15 cellular contexts compared by ENCODE assay signal in the genomic region with DNA sequence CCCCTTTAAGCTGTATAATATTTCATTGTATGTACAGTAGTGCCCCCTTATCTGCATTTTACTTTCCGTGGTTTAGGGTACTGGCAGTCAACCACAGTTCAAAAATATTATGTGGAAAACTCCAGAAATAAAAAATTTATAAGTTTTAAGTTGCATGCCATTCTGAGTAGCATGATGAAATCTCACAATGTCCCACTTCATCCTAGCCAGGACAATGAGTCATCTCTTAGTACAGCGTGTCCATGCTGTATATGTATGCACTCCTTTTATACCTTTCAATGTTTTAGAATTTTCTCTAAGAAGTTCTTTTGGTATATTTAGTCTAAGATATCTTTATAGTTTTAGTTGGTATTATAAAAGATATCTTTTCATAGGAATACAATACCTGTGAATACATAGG.
DNase-seq lines count a peak whose midpoint lies in the region; ATAC-seq and TF ChIP-seq lines count a peak whose summit lies in the region.
"Had no signal": no experiment of that assay in that cellular context is flagged by ENCODE, and none has a peak within 500 bp of the region (broad histone marks: within the 10 kb centered on the region; RNA-seq: fewer than 3 reads in every experiment).

No MANE protein-coding gene starts in this region.

- H3K27me3 ChIP-seq in SK-N-SH (ENCODE audit: insufficient read depth), result no peaks in the 10 kb centered on the region
- no peaks in the 10 kb centered on the region for H3K27me3 ChIP-seq in thyroid gland
- no peaks in the 10 kb centered on the region for H3K27me3 ChIP-seq in colonic mucosa

- TF ChIP-seq EP300 in SK-N-SH (IDR thresholded peaks at IDR 0.05; ENCODE audit: borderline replicate concordance in 1 of 2, low read depth in 1 of 2, low read length in 1 of 2), result no peak

- intact Hi-C loops in thyroid gland (cut with DNase I) (no loop called here), colonic mucosa (cut with DNase I) (no loop called here)

- DNase-seq in SK-N-SH, result no peak
- DNase-seq in amniotic epithelial cell (ENCODE audit: low read depth), result peak; percentile 79
- peak; percentile 76 for DNase-seq in fibroblast of mammary gland (ENCODE audit: low read depth)
- no peak for DNase-seq in thyroid gland
- no peak for DNase-seq in OCI-M1 (lab: John Stamatoyannopoulos, UW)
- DNase-seq in colonic mucosa, result no peak
- DNase-seq: GDM1; NCI-H1436 treated with DMSO at 0.1 percent for 48 hours; NCI-H345; stimulated activated CD4-positive, alpha-beta T cell treated with anti-CD3 and anti-CD28 coated beads, Interleukin-4, amount 100 ng/mL, for 4 hours; T-helper 9 cell had no signal

- H3K9me3 ChIP-seq in SK-N-SH (no peaks in the 10 kb centered on the region), thyroid gland (no peaks in the 10 kb centered on the region), colonic mucosa (no peaks in the 10 kb centered on the region)

- H3K4me2 ChIP-seq in SK-N-SH, result no peak overlapping the region

- H3K9ac ChIP-seq in SK-N-SH (no peak overlapping the region), colonic mucosa (ENCODE audit: low read depth in 2 of 2, low read length in 2 of 2) (no peak overlapping the region)

- H3K36me3 ChIP-seq in SK-N-SH (replicated peaks in 1 of 2; ENCODE audit: control insufficient read depth in 1 of 2, insufficient read depth in 2 of 2, low read length in 1 of 2), result no peaks in the 10 kb centered on the region
- H3K36me3 ChIP-seq in thyroid gland, result no peaks in the 10 kb centered on the region
- H3K36me3 ChIP-seq in colonic mucosa, result no peaks in the 10 kb centered on the region
- H3K36me3 ChIP-seq: tibial nerve had no signal

- no peak overlapping the region for H2AFZ ChIP-seq in SK-N-SH (ENCODE audit: low read depth)

- WGBS in SK-N-SH (ENCODE audit: low lambda C conversion rate), result 36% methylated on average over 2 of the region's 2 CpGs
- WGBS in thyroid gland, 2 donors, result 75 to 77% methylated on average over 2 of the region's 2 CpGs

- POLR2A ChIA-PET in SK-N-SH (lab: Yijun Ruan, JAX), result no interaction called here

- H3K27ac ChIP-seq in SK-N-SH (ENCODE audit: low read depth in 2 of 2, low read length in 1 of 2) (no peak overlapping the region), temporal lobe (ENCODE audit: low read depth, low read length) (peak overlapping the region; percentile 72), thyroid gland (no peak overlapping the region), colonic mucosa (no peak overlapping the region)
- H3K27ac ChIP-seq: epithelial cell of prostate, tibial nerve had no signal

- no peaks in the 10 kb centered on the region for H3K9me2 ChIP-seq in SK-N-SH

- H3K4me3 ChIP-seq in SK-N-SH (ENCODE audit: low read depth in 2 of 2, low read length in 1 of 2) (no peak overlapping the region), fibroblast of mammary gland (ENCODE audit: control insufficient read depth, low read depth, low read length) (no peak overlapping the region), thyroid gland (replicated peaks in 1 of 3) (no peak overlapping the region), colonic mucosa (no peak overlapping the region)
- H3K4me3 ChIP-seq: tibial nerve had no signal

- no peak for TF ChIP-seq CTCF in SK-N-SH (IDR thresholded peaks at IDR 0.05)
- no peak for TF ChIP-seq CTCF in fibroblast of mammary gland (conservative IDR thresholded peaks at IDR 0.05; ENCODE audit: control insufficient read depth, insufficient read depth, low read depth, low read length)
- no peak for TF ChIP-seq CTCF in thyroid gland (IDR thresholded peaks at IDR 0.05)
- TF ChIP-seq CTCF in colonic mucosa (IDR thresholded peaks at IDR 0.05), result no peak

- no peak for TF ChIP-seq RAD21 in SK-N-SH (IDR thresholded peaks at IDR 0.05; ENCODE audit: low read length)

- no peaks in the 10 kb centered on the region; a peak in 1 of 4 replicates for H3K4me1 ChIP-seq in SK-N-SH (ENCODE audit: control insufficient read depth in 1 of 2, insufficient read depth in 2 of 2, low read depth in 1 of 2, low read length in 1 of 2)
- no peaks in the 10 kb centered on the region for H3K4me1 ChIP-seq in thyroid gland
- H3K4me1 ChIP-seq in colonic mucosa, result no peaks in the 10 kb centered on the region
- H3K4me1 ChIP-seq: tibial nerve had no signal

- CTCF ChIA-PET in SK-N-SH (lab: Yijun Ruan, JAX), result no interaction called here

- no peak for TF ChIP-seq POLR2A in thyroid gland (IDR thresholded peaks at IDR 0.05)

- peak; percentile 51; the same call in 1 of the 3 replicates for ATAC-seq in SK-N-SH treated with all-trans-retinoic acid at 6 μM for 48 hours

- H4K20me1 ChIP-seq in SK-N-SH (ENCODE audit: insufficient read depth), result no peaks in the 10 kb centered on the region

- peaks cover 4% of the 10 kb centered on the region for H3F3A ChIP-seq in SK-N-SH (replicated peaks; ENCODE audit: insufficient read depth)

- no peaks in the 10 kb centered on the region for H3K79me2 ChIP-seq in SK-N-SH (ENCODE audit: insufficient read depth)

TF ChIP-seq in SK-N-SH treated with all-trans-retinoic acid at 6 μM for 48 hours, 23 proteins besides CTCF, POLR2A, EP300 and RAD21:
- no peak for TF ChIP-seq GLIS3 (CRISPR knock-in tag; IDR thresholded peaks at IDR 0.05)
- no peak for TF ChIP-seq ZNF8 (CRISPR knock-in tag; IDR thresholded peaks at IDR 0.05)
- no peak for TF ChIP-seq ZC3H10 (CRISPR knock-in tag; IDR thresholded peaks at IDR 0.05)
- TF ChIP-seq BACH2 (CRISPR knock-in tag; IDR thresholded peaks at IDR 0.05; ENCODE audit: borderline replicate concordance), result no peak
- TF ChIP-seq ZFP30 (CRISPR knock-in tag; IDR thresholded peaks at IDR 0.05), result no peak
- no peak for TF ChIP-seq POU6F1 (CRISPR knock-in tag; IDR thresholded peaks at IDR 0.05; ENCODE audit: borderline replicate concordance, low read depth)
TF ChIP-seq in SK-N-SH treated with all-trans-retinoic acid at 6 μM for 48 hours: peak in this region for 0.

TF ChIP-seq in SK-N-SH, 30 proteins besides CTCF, POLR2A, EP300 and RAD21:
- TF ChIP-seq, protein P1, sequence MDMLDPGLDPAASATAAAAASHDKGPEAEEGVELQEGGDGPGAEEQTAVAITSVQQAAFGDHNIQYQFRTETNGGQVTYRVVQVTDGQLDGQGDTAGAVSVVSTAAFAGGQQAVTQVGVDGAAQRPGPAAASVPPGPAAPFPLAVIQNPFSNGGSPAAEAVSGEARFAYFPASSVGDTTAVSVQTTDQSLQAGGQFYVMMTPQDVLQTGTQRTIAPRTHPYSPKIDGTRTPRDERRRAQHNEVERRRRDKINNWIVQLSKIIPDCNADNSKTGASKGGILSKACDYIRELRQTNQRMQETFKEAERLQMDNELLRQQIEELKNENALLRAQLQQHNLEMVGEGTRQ (IDR thresholded peaks at IDR 0.05; ENCODE audit: borderline replicate concordance, low read depth, low read length), result no peak
- TF ChIP-seq MXI1 (IDR thresholded peaks at IDR 0.05; ENCODE audit: low read depth, low read length) (no peak), SMC3 (IDR thresholded peaks at IDR 0.05; ENCODE audit: low read depth, low read length) (no peak), FOXM1 (IDR thresholded peaks at IDR 0.05; ENCODE audit: low read depth) (no peak), TEAD4 (IDR thresholded peaks at IDR 0.05; ENCODE audit: borderline replicate concordance, insufficient read depth) (no peak), RFX5 (IDR thresholded peaks at IDR 0.05; ENCODE audit: low read length) (no peak), SIN3A (IDR thresholded peaks at IDR 0.05; ENCODE audit: borderline replicate concordance, low read depth, low read length) (no peak), FOXJ3 (CRISPR knock-in tag; IDR thresholded peaks at IDR 0.05) (no peak), EZH2phosphoT487 (IDR thresholded peaks at IDR 0.05; ENCODE audit: borderline replicate concordance, low read depth) (no peak), FOSL2 (IDR thresholded peaks at IDR 0.05; ENCODE audit: borderline replicate concordance, low read depth) (no peak), TCF12 (IDR thresholded peaks at IDR 0.05) (no peak)
- TF ChIP-seq, protein P2, sequence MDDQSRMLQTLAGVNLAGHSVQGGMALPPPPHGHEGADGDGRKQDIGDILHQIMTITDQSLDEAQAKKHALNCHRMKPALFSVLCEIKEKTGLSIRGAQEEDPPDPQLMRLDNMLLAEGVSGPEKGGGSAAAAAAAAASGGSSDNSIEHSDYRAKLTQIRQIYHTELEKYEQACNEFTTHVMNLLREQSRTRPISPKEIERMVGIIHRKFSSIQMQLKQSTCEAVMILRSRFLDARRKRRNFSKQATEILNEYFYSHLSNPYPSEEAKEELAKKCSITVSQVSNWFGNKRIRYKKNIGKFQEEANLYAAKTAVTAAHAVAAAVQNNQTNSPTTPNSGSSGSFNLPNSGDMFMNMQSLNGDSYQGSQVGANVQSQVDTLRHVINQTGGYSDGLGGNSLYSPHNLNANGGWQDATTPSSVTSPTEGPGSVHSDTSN (IDR thresholded peaks at IDR 0.05), result no peak

Comparison
In these comparisons a context has a peak if more than half of its experiments do, and no peak if none do; other contexts are left out.
1. DNase-seq: peak in amniotic epithelial cell (single experiment) and fibroblast of mammary gland (single experiment); none in SK-N-SH (single experiment), thyroid gland (0 of 2), OCI-M1 (single experiment) and colonic mucosa (single experiment).